ENCODE assay signal across 23 cellular contexts in the genomic region with DNA sequence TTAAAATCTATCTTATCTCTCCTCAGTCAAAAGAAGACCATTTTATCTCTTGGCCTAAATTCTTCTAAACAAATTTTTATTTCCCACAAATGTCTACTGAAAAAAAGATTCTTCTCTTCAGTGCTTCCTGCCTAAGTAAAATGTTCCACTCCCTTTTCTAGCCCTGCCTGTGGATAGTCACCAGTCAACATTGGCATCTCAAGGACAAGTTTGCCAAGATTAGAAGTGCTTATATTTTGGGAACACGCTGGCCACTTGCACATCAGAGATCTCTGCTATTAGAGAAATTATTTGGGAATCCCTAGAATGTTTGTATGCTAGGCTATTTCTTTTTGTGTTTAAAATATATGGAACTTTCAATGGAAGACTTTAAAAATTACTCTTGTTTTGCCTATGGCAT.
"Had no signal": no experiment of that assay in that cellular context is flagged by ENCODE, and none has a peak within 500 bp of the region (broad histone marks: within the 10 kb centered on the region; RNA-seq: fewer than 3 reads in every experiment).

No MANE protein-coding gene starts in this region.

- H3K4me3 ChIP-seq: gastrocnemius medialis, lung, pancreas, smooth muscle cell, stomach, tibial artery had no signal

- H3K9me3 ChIP-seq: gastrocnemius medialis, neutrophil, pancreas, stomach, tibial artery had no signal

- ATAC-seq: esophagus mucosa, gastrocnemius medialis, left colon, natural killer cell, pancreas, sciatic nerve had no signal

- H3K27ac ChIP-seq: epithelial cell of prostate, gastrocnemius medialis, neutrophil, pancreas, stomach, tibial artery had no signal

- H3K4me1 ChIP-seq: gastrocnemius medialis, pancreas, stomach, tibial artery had no signal

- H3K27me3 ChIP-seq: gastrocnemius medialis, neutrophil, pancreas, stomach, tibial artery had no signal

- H3K4me2 ChIP-seq: smooth muscle cell had no signal

- DNase-seq: effector CD8-positive, alpha-beta T cell; endodermal cell; foreskin fibroblast; gastrocnemius medialis; head of caudate nucleus; hippocampal formation; left colon; natural killer cell; pancreas; retina; stimulated activated CD4-positive, alpha-beta T cell treated with anti-CD3 and anti-CD28 coated beads, Interleukin-12 subunit alpha, Interleukin-12 subunit beta, amount 100 ng/mL, for 4 hours; stimulated activated CD4-positive, alpha-beta T cell treated with anti-CD3 and anti-CD28 coated beads, Interleukin-1b, Interleukin-23, amount 100 ng/mL, for 48 hours; stimulated activated CD4-positive, alpha-beta T cell treated with anti-CD3 and anti-CD28 coated beads, Interleukin-4, amount 100 ng/mL, for 1 hour; stimulated activated CD8-positive, alpha-beta memory T cell treated with anti-CD3 and anti-CD28 coated beads, Interleukin-4, amount 100 ng/mL, for 48 hours; stimulated activated naive CD4-positive, alpha-beta T cell treated with Interleukin-2 at 50 U/mL for 16 hours; stomach; tibial artery had no signal

- H3K36me3 ChIP-seq: gastrocnemius medialis, neutrophil, pancreas, stomach, tibial artery had no signal
